Comparison of ENCODE assay signal across 9 cellular contexts in genomic region chr1:214002472-214002871, GRCh38. TPM values are rescaled to one million over a fixed set of nuclear protein-coding genes. Genes with fewer than 3 reads are reported as not detected.
A peak's percentile ranks its signal among the peaks of the same experiment; 100 is the strongest.
DNase-seq lines count a peak whose midpoint lies in the region; ATAC-seq, FAIRE-seq and TF ChIP-seq lines count a peak whose summit lies in the region.
"Had no signal": no experiment of that assay in that cellular context is flagged by ENCODE, and none has a peak within 500 bp of the region (broad histone marks: within the 10 kb centered on the region; RNA-seq: fewer than 3 reads in every experiment).

No MANE protein-coding gene starts in this region.

- CTCF ChIA-PET in HEK293 (lab: Yijun Ruan, JAX), result interaction anchor here (0.6 to 1.7 kb wide), 2 partner anchors 37 to 121 kb away, joined by 3 to 9 read pairs; no protein-coding TSS in a partner anchor

- peaks cover 15% of the 10 kb centered on the region for H3K4me1 Mint-ChIP-seq in GM23338
- no peaks in the 10 kb centered on the region for H3K4me1 Mint-ChIP-seq in activated T-helper 17 cell treated with anti-CD3 and anti-CD28 coated beads, Interleukin-2, amount 50 U/mL, for 72 hours

- peak; percentile 87 for DNase-seq in NCI-H526 treated with DMSO at 0.1 percent for 48 hours (lab: John Stamatoyannopoulos, UW)
- DNase-seq in esophagus muscularis mucosa (ENCODE audit: extremely low spot score), result peak; percentile 31
- peak in 2 of 6 donors; percentile 33 to 52 for DNase-seq in pancreas
- no peak for DNase-seq in stimulated activated CD4-positive, alpha-beta T cell treated with anti-CD3 and anti-CD28 coated beads, Interleukin-2, amount 100 ng/mL, for 48 hours
- no peak for DNase-seq in cerebellum (ENCODE audit: low spot score)
- no peak for DNase-seq in GM23338 (ENCODE audit: low spot score)
- DNase-seq: activated CD4-positive, alpha-beta memory T cell treated with anti-CD3 and anti-CD28 coated beads for 36 hours had no signal

- H3K36me3 ChIP-seq in HEK293 (ENCODE audit: control insufficient read depth in 2 of 2, insufficient read depth in 1 of 2, low read length in 2 of 2), result peaks cover 0 to 32% of the 10 kb centered on the region in 2 experiments; a peak in 1 of 3 replicates
- H3K36me3 ChIP-seq in esophagus muscularis mucosa, result no peaks in the 10 kb centered on the region
- peaks cover 0 to 3% (median 0%) of the 10 kb centered on the region in 3 donors for H3K36me3 ChIP-seq in pancreas
- no peaks in the 10 kb centered on the region for H3K36me3 ChIP-seq in GM23338 (ENCODE audit: insufficient read depth)

- no peaks in the 10 kb centered on the region for H3K9me3 Mint-ChIP-seq in GM23338
- no peaks in the 10 kb centered on the region for H3K9me3 Mint-ChIP-seq in activated T-helper 17 cell treated with anti-CD3 and anti-CD28 coated beads, Interleukin-2, amount 50 U/mL, for 72 hours
- H3K9me3 Mint-ChIP-seq: activated CD4-positive, alpha-beta memory T cell treated with anti-CD3 and anti-CD28 coated beads for 36 hours had no signal

- TF ChIP-seq CTCF in HEK293 (tag by site-specific recombination; IDR thresholded peaks at IDR 0.05), result no peak
- TF ChIP-seq CTCF in esophagus muscularis mucosa (IDR thresholded peaks at IDR 0.05), result no peak
- TF ChIP-seq CTCF in pancreas (IDR thresholded peaks at IDR 0.05), result no peak
- TF ChIP-seq CTCF in GM23338 (conservative IDR thresholded peaks at IDR 0.05; ENCODE audit: low read depth in 2 of 2), result no peak

- TF ChIP-seq EP300 in esophagus muscularis mucosa (IDR thresholded peaks at IDR 0.05), result no peak

- H3K27ac Mint-ChIP-seq in GM23338, result no peak overlapping the region
- H3K27ac Mint-ChIP-seq in activated T-helper 17 cell treated with anti-CD3 and anti-CD28 coated beads, Interleukin-2, amount 50 U/mL, for 72 hours, result no peak overlapping the region
- H3K27ac Mint-ChIP-seq: activated CD4-positive, alpha-beta memory T cell treated with anti-CD3 and anti-CD28 coated beads for 36 hours had no signal

- no peaks in the 10 kb centered on the region for H3K9me2 ChIP-seq in GM23338 (ENCODE audit: insufficient read depth)

- no peaks in the 10 kb centered on the region for H4K20me1 ChIP-seq in GM23338 (replicated peaks; ENCODE audit: insufficient read depth)

- H3K4me3 Mint-ChIP-seq in GM23338, result no peak overlapping the region
- no peak overlapping the region for H3K4me3 Mint-ChIP-seq in activated T-helper 17 cell treated with anti-CD3 and anti-CD28 coated beads, Interleukin-2, amount 50 U/mL, for 72 hours
- H3K4me3 Mint-ChIP-seq: activated CD4-positive, alpha-beta memory T cell treated with anti-CD3 and anti-CD28 coated beads for 36 hours had no signal

- H3K4me2 ChIP-seq in GM23338, result no peak overlapping the region

- FAIRE-seq in pancreas (lab: Jason Lieb, UNC), result peak; percentile 92

- no peaks in the 10 kb centered on the region for H3F3A ChIP-seq in GM23338 (replicated peaks; ENCODE audit: low read depth)

- TF ChIP-seq POLR2A in esophagus muscularis mucosa (IDR thresholded peaks at IDR 0.05; ENCODE audit: low read depth), result no peak

- H3K9me3 ChIP-seq in HEK293 (ENCODE audit: control insufficient read depth, insufficient read depth, low read depth, low read length) (no peaks in the 10 kb centered on the region), esophagus muscularis mucosa (no peaks in the 10 kb centered on the region), pancreas (no peaks in the 10 kb centered on the region)

- H3K4me1 ChIP-seq in HEK293 (ENCODE audit: control insufficient read depth, insufficient read depth, low read length) (peaks cover 18% of the 10 kb centered on the region; the same call in 1 of the 2 replicates), esophagus muscularis mucosa (peaks cover 0 to 10% (median 4%) of the 10 kb centered on the region in 4 donors), pancreas (peaks cover 20 to 44% (median 21%) of the 10 kb centered on the region in 3 donors), GM23338 (ENCODE audit: insufficient read depth) (peaks cover 16% of the 10 kb centered on the region)

- H3K36me3 Mint-ChIP-seq in GM23338 (ENCODE audit: low read depth), result no peaks in the 10 kb centered on the region
- H3K36me3 Mint-ChIP-seq in activated T-helper 17 cell treated with anti-CD3 and anti-CD28 coated beads, Interleukin-2, amount 50 U/mL, for 72 hours (ENCODE audit: low read depth), result no peaks in the 10 kb centered on the region
- H3K36me3 Mint-ChIP-seq: activated CD4-positive, alpha-beta memory T cell treated with anti-CD3 and anti-CD28 coated beads for 36 hours had no signal

- H3K27me3 ChIP-seq in esophagus muscularis mucosa (peaks cover 0 to 3% (median 0%) of the 10 kb centered on the region in 4 donors), pancreas (no peaks in the 10 kb centered on the region), GM23338 (ENCODE audit: insufficient read depth) (no peaks in the 10 kb centered on the region)

- no peak overlapping the region for H2AFZ ChIP-seq in GM23338

- 29% methylated on average over 3 of the region's 3 CpGs for WGBS in esophagus muscularis mucosa
- 7 to 13% methylated on average over 3 of the region's 3 CpGs for WGBS in pancreas, 2 donors

- H3K27ac ChIP-seq in HEK293 (ENCODE audit: extremely low read depth, low read depth, low read length) (no peak overlapping the region), esophagus muscularis mucosa (replicated peaks in 1 of 4) (no peak overlapping the region), pancreas (peak overlapping the region in 3 of 4 donors; percentile 0 to 61 (median 57)), GM23338 (ENCODE audit: low read depth) (no peak overlapping the region)

- intact Hi-C loops in esophagus muscularis mucosa (cut with DNase I) (no loop called here), pancreas (cut with DNase I) (no loop called here)

- POLR2A ChIA-PET in HEK293 (lab: Yijun Ruan, JAX), result interaction anchor here (0.7 to 3.6 kb wide), 3 partner anchors 13 to 18 kb away, joined by 4 to 18 read pairs (median 9); partner anchors contain the start of gene PROX1

- no peaks in the 10 kb centered on the region for H3K79me2 ChIP-seq in GM23338 (replicated peaks; ENCODE audit: insufficient read depth)

- H3K4me3 ChIP-seq in HEK293 (ENCODE audit: low read depth, low read length) (no peak overlapping the region), esophagus muscularis mucosa (no peak overlapping the region), pancreas (no peak overlapping the region), GM23338 (no peak overlapping the region)

- ATAC-seq in pancreas (peak; percentile 92 to 94 (median 93)), GM23338 (no peak)
- ATAC-seq in activated T-helper 17 cell treated with anti-CD3 and anti-CD28 coated beads, Interleukin-2, amount 50 U/mL, for 72 hours (replicated peaks), result no peak

- H3K27me3 Mint-ChIP-seq in GM23338 (ENCODE audit: insufficient read depth, low read depth, poor library complexity), result no peaks in the 10 kb centered on the region
- H3K27me3 Mint-ChIP-seq in activated T-helper 17 cell treated with anti-CD3 and anti-CD28 coated beads, Interleukin-2, amount 50 U/mL, for 72 hours, result peaks cover 7% of the 10 kb centered on the region
- H3K27me3 Mint-ChIP-seq: activated CD4-positive, alpha-beta memory T cell treated with anti-CD3 and anti-CD28 coated beads for 36 hours had no signal

TF ChIP-seq in HEK293, 187 proteins besides CTCF, POLR2A, EP300 and RAD21 (continues in another document):
- TF ChIP-seq ZNF704 (tag by site-specific recombination; IDR thresholded peaks at IDR 0.05), result no peak

TF ChIP-seq in GM23338, 12 proteins besides CTCF, POLR2A, EP300 and RAD21 (continues in another document):
- TF ChIP-seq EZH2phosphoT487 (IDR thresholded peaks at IDR 0.05; ENCODE audit: unreplicated experiment) (no peak), CREB1 (CRISPR knock-in tag; IDR thresholded peaks at IDR 0.05; ENCODE audit: low read depth) (no peak), ZNF114 (CRISPR knock-in tag; IDR thresholded peaks at IDR 0.05) (no peak), ETS1 (IDR thresholded peaks at IDR 0.05) (no peak), POLR2AphosphoS5 (IDR thresholded peaks at IDR 0.05; ENCODE audit: low read depth) (no peak)
- TF ChIP-seq, protein P1, sequence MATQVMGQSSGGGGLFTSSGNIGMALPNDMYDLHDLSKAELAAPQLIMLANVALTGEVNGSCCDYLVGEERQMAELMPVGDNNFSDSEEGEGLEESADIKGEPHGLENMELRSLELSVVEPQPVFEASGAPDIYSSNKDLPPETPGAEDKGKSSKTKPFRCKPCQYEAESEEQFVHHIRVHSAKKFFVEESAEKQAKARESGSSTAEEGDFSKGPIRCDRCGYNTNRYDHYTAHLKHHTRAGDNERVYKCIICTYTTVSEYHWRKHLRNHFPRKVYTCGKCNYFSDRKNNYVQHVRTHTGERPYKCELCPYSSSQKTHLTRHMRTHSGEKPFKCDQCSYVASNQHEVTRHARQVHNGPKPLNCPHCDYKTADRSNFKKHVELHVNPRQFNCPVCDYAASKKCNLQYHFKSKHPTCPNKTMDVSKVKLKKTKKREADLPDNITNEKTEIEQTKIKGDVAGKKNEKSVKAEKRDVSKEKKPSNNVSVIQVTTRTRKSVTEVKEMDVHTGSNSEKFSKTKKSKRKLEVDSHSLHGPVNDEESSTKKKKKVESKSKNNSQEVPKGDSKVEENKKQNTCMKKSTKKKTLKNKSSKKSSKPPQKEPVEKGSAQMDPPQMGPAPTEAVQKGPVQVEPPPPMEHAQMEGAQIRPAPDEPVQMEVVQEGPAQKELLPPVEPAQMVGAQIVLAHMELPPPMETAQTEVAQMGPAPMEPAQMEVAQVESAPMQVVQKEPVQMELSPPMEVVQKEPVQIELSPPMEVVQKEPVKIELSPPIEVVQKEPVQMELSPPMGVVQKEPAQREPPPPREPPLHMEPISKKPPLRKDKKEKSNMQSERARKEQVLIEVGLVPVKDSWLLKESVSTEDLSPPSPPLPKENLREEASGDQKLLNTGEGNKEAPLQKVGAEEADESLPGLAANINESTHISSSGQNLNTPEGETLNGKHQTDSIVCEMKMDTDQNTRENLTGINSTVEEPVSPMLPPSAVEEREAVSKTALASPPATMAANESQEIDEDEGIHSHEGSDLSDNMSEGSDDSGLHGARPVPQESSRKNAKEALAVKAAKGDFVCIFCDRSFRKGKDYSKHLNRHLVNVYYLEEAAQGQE (IDR thresholded peaks at IDR 0.05; ENCODE audit: unreplicated experiment), result no peak

RNA-seq across cellular contexts. Expression of gene PROX1, which starts 14.7 kb away (rescaled TPM):
- total RNA-seq in esophagus muscularis mucosa (1 to 10 TPM; 2.0 to 5.3 (median 2.5) TPM), pancreas (10 to 100 TPM; 32.8 to 66.4 (median 38.4) TPM), cerebellum (12.4 TPM)
- polyA plus RNA-seq in pancreas (1 to 10 TPM; 8.4 to 8.9 TPM), GM23338 (2016; fragmentation: Nextera tagmentation; extraction: Ambion mirVana) (0.66 and 0.92 TPM in 2 replicates)
- total RNA-seq in GM23338 (2014; rRNA removed; shearing (Covaris generic)), result 0.39 and 0.49 TPM in 2 replicates
- under 1 TPM; 0.08 to 0.11 TPM for total RNA-seq in activated T-helper 17 cell treated with anti-CD3 and anti-CD28 coated beads, Interleukin-2, amount 50 U/mL, for 72 hours

Comparison
In these comparisons a context has a peak if more than half of its experiments do, and no peak if none do; other contexts are left out.
1. H3K27ac ChIP-seq: peak in pancreas (3 of 4); none in HEK293 (single experiment), esophagus muscularis mucosa (0 of 4) and GM23338 (single experiment).
2. DNase-seq: peak in NCI-H526 treated with DMSO at 0.1 percent for 48 hours (single experiment) and esophagus muscularis mucosa (single experiment); none in stimulated activated CD4-positive, alpha-beta T cell treated with anti-CD3 and anti-CD28 coated beads, Interleukin-2, amount 100 ng/mL, for 48 hours (0 of 2), cerebellum (single experiment) and GM23338 (single experiment).
3. ATAC-seq: peak in pancreas (4 of 4); none in GM23338 (single experiment) and activated T-helper 17 cell treated with anti-CD3 and anti-CD28 coated beads, Interleukin-2, amount 50 U/mL, for 72 hours (single experiment).